Comparison of ENCODE assay signal across 17 cellular contexts in genomic region chr1:116755036-116755435, GRCh38. TPM values are rescaled to one million over a fixed set of nuclear protein-coding genes. Genes with fewer than 3 reads are reported as not detected.
DNase-seq lines count a peak whose midpoint lies in the region; ATAC-seq, FAIRE-seq and TF ChIP-seq lines count a peak whose summit lies in the region.
"Had no signal": no experiment of that assay in that cellular context is flagged by ENCODE, and none has a peak within 500 bp of the region (broad histone marks: within the 10 kb centered on the region; RNA-seq: fewer than 3 reads in every experiment).

No MANE protein-coding gene starts in this region.

- no TSS peak for BruUV-seq in Caco-2 (replicated peaks; lab: Mats Ljungman, UMichigan)

- CTCF ChIA-PET in CD4-positive, alpha-beta T cell (lab: Charles Lee), result interaction anchor here (0.6 to 4.1 kb wide), 7 partner anchors 9 to 72 kb away, joined by 3 to 33 read pairs (median 5); no protein-coding TSS in a partner anchor
- CTCF ChIA-PET in Caco-2 (lab: Charles Lee), result no interaction called here

- no peak for ATAC-seq in CD4-positive, alpha-beta T cell (ENCODE audit: poor library complexity)
- no peak for ATAC-seq in activated naive CD8-positive, alpha-beta T cell treated with anti-CD3 and anti-CD28 coated beads, Interleukin-2, amount 10 ng/mL, durations not matched to agents 7 days and 5 days (ENCODE audit: low read depth)
- ATAC-seq in natural killer cell (peak in 1 of 3 donors; percentile 13), HG02678 (IDR thresholded peaks at IDR 0.05; ENCODE audit: unreplicated experiment) (no peak)
- ATAC-seq: left cardiac atrium had no signal

- intact Hi-C loops in CD4-positive, alpha-beta T cell (cut with DNase I, micrococcal nuclease), result loop anchor here (1.0 to 10.0 kb wide), 3 partner anchors 10 to 850 kb away; partner anchors contain the start of gene TENT5C (in 1 of the 2)
- intact Hi-C loops in natural killer cell (cut with micrococcal nuclease), result no loop called here
- intact Hi-C loops in Caco-2 (cut with micrococcal nuclease; ENCODE audit: unreplicated experiment), result no loop called here

- DNase-seq in CD4-positive, alpha-beta T cell, result peak in 1 of 10 experiments; percentile 23
- no peak for DNase-seq in T-helper 2 cell treated with Interferon-gamma antibody and Interleukin-4, amounts not matched to agents 5 μg/mL and 100 μg/mL, for 36 hours (ENCODE audit: low spot score)
- DNase-seq in activated naive CD8-positive, alpha-beta T cell treated with anti-CD3 and anti-CD28 coated beads, Interleukin-2, amount 10 ng/mL, durations not matched to agents 7 days and 5 days, result peak; percentile 47
- DNase-seq in natural killer cell (no peak), Caco-2 (no peak), COR-L47 (lab: John Stamatoyannopoulos, UW) (no peak), H54 (ENCODE audit: insufficient read length, low spot score) (no peak)
- DNase-seq: left cardiac atrium, NCI-H446, nephron progenitor cell had no signal

- H3K27me3 Mint-ChIP-seq in CD4-positive, alpha-beta T cell, result no peaks in the 10 kb centered on the region
- H3K27me3 Mint-ChIP-seq in T-helper 2 cell treated with Interferon-gamma antibody and Interleukin-4, amounts not matched to agents 5 μg/mL and 100 μg/mL, for 36 hours (ENCODE audit: low read depth), result no peaks in the 10 kb centered on the region
- no peaks in the 10 kb centered on the region for H3K27me3 Mint-ChIP-seq in activated naive CD8-positive, alpha-beta T cell treated with anti-CD3 and anti-CD28 coated beads, Interleukin-2, amount 10 ng/mL, durations not matched to agents 7 days and 5 days
- H3K27me3 Mint-ChIP-seq in natural killer cell (ENCODE audit: low read depth in 2 of 2) (no peaks in the 10 kb centered on the region), Caco-2 (ENCODE audit: insufficient read depth, unreplicated experiment) (peaks cover 3% of the 10 kb centered on the region)

- H3K4me1 ChIP-seq in Caco-2, result no peaks in the 10 kb centered on the region
- H3K4me1 ChIP-seq: tibial nerve had no signal

- no peaks in the 10 kb centered on the region for H3K9me3 Mint-ChIP-seq in CD4-positive, alpha-beta T cell
- H3K9me3 Mint-ChIP-seq in T-helper 2 cell treated with Interferon-gamma antibody and Interleukin-4, amounts not matched to agents 5 μg/mL and 100 μg/mL, for 36 hours, result peaks cover 4% of the 10 kb centered on the region
- H3K9me3 Mint-ChIP-seq in activated naive CD8-positive, alpha-beta T cell treated with anti-CD3 and anti-CD28 coated beads, Interleukin-2, amount 10 ng/mL, durations not matched to agents 7 days and 5 days, result peaks cover 2% of the 10 kb centered on the region
- H3K9me3 Mint-ChIP-seq in natural killer cell (no peaks in the 10 kb centered on the region), Caco-2 (ENCODE audit: unreplicated experiment) (no peaks in the 10 kb centered on the region)

- TF ChIP-seq CTCF in CD4-positive, alpha-beta T cell (IDR thresholded peaks at IDR 0.05), result no peak
- TF ChIP-seq CTCF in natural killer cell (IDR thresholded peaks at IDR 0.05) (no peak), Caco-2 (IDR thresholded peaks at IDR 0.05; ENCODE audit: insufficient read depth in 1 of 2, low read depth in 1 of 2, low read length in 1 of 2, severe bottlenecking in 1 of 2, unreplicated experiment in 1 of 2) (no peak)

- no peak for FAIRE-seq in H54 (lab: Jason Lieb, UNC)
- FAIRE-seq: GM18507, GM19239 had no signal

- peak overlapping the region; percentile 97 for H3K4me3 Mint-ChIP-seq in CD4-positive, alpha-beta T cell
- H3K4me3 Mint-ChIP-seq in T-helper 2 cell treated with Interferon-gamma antibody and Interleukin-4, amounts not matched to agents 5 μg/mL and 100 μg/mL, for 36 hours, result peak overlapping the region; percentile 95
- peak overlapping the region; percentile 98 for H3K4me3 Mint-ChIP-seq in activated naive CD8-positive, alpha-beta T cell treated with anti-CD3 and anti-CD28 coated beads, Interleukin-2, amount 10 ng/mL, durations not matched to agents 7 days and 5 days
- H3K4me3 Mint-ChIP-seq in natural killer cell, result peak overlapping the region; percentile 92
- no peak overlapping the region for H3K4me3 Mint-ChIP-seq in Caco-2 (ENCODE audit: unreplicated experiment)
- H3K4me3 Mint-ChIP-seq: nephron progenitor cell had no signal

- H3K9me3 ChIP-seq in CD4-positive, alpha-beta T cell (ENCODE audit: control insufficient read depth, low read length), result no peaks in the 10 kb centered on the region
- H3K9me3 ChIP-seq in Caco-2, result no peaks in the 10 kb centered on the region
- H3K9me3 ChIP-seq: tibial nerve had no signal

- H3K27ac Mint-ChIP-seq in CD4-positive, alpha-beta T cell, result peak overlapping the region; percentile 99
- peak overlapping the region; percentile 90 for H3K27ac Mint-ChIP-seq in T-helper 2 cell treated with Interferon-gamma antibody and Interleukin-4, amounts not matched to agents 5 μg/mL and 100 μg/mL, for 36 hours
- H3K27ac Mint-ChIP-seq in activated naive CD8-positive, alpha-beta T cell treated with anti-CD3 and anti-CD28 coated beads, Interleukin-2, amount 10 ng/mL, durations not matched to agents 7 days and 5 days, result peak overlapping the region; percentile 97
- peak overlapping the region; percentile 91 to 92 for H3K27ac Mint-ChIP-seq in natural killer cell
- no peak overlapping the region for H3K27ac Mint-ChIP-seq in Caco-2 (ENCODE audit: unreplicated experiment)
- H3K27ac Mint-ChIP-seq: nephron progenitor cell had no signal

- POLR2A ChIA-PET in CD4-positive, alpha-beta T cell (lab: Charles Lee), result interaction anchor here (0.6 to 11.7 kb wide), 11 partner anchors 13 to 902 kb away, joined by 3 to 412 read pairs (median 13); partner anchors contain the start of gene TTF2
- POLR2A ChIA-PET in activated naive CD8-positive, alpha-beta T cell treated with anti-CD3 and anti-CD28 coated beads, Interleukin-2, amount 10 ng/mL, durations not matched to agents 7 days and 5 days (lab: Charles Lee), result interaction anchor here (1.1 to 10.3 kb wide), 10 partner anchors 12 to 305 kb away, joined by 3 to 196 read pairs (median 7); partner anchors contain the start of gene TTF2
- POLR2A ChIA-PET in Caco-2 (lab: Charles Lee), result no interaction called here

- no peaks in the 10 kb centered on the region for H3K27me3 ChIP-seq in CD4-positive, alpha-beta T cell (ENCODE audit: control insufficient read depth, insufficient read depth, low read length)
- no peaks in the 10 kb centered on the region for H3K27me3 ChIP-seq in Caco-2 (replicated peaks; ENCODE audit: control insufficient read depth, insufficient read depth, low read length)
- H3K27me3 ChIP-seq: tibial nerve had no signal

- peak overlapping the region; percentile 81 for H3K27ac ChIP-seq in CD4-positive, alpha-beta T cell (ENCODE audit: low read depth, low read length)

- no peaks in the 10 kb centered on the region for H3K36me3 ChIP-seq in Caco-2 (ENCODE audit: control insufficient read depth, insufficient read depth, low read length)
- H3K36me3 ChIP-seq: tibial nerve had no signal

- no peak overlapping the region for H3K4me3 ChIP-seq in Caco-2 (ENCODE audit: low read depth, low read length)

- H3K4me1 Mint-ChIP-seq in CD4-positive, alpha-beta T cell (ENCODE audit: low read depth), result peaks cover 60% of the 10 kb centered on the region
- H3K4me1 Mint-ChIP-seq in T-helper 2 cell treated with Interferon-gamma antibody and Interleukin-4, amounts not matched to agents 5 μg/mL and 100 μg/mL, for 36 hours (ENCODE audit: low read depth), result peaks cover 39% of the 10 kb centered on the region
- H3K4me1 Mint-ChIP-seq in activated naive CD8-positive, alpha-beta T cell treated with anti-CD3 and anti-CD28 coated beads, Interleukin-2, amount 10 ng/mL, durations not matched to agents 7 days and 5 days, result peaks cover 31% of the 10 kb centered on the region
- H3K4me1 Mint-ChIP-seq in natural killer cell, result peaks cover 41 to 48% of the 10 kb centered on the region in 2 donors
- H3K4me1 Mint-ChIP-seq in Caco-2 (ENCODE audit: low read depth, unreplicated experiment), result no peaks in the 10 kb centered on the region
- H3K4me1 Mint-ChIP-seq: nephron progenitor cell had no signal

- H3K36me3 Mint-ChIP-seq in CD4-positive, alpha-beta T cell (ENCODE audit: low read depth), result peaks cover 69% of the 10 kb centered on the region
- H3K36me3 Mint-ChIP-seq in T-helper 2 cell treated with Interferon-gamma antibody and Interleukin-4, amounts not matched to agents 5 μg/mL and 100 μg/mL, for 36 hours (ENCODE audit: low read depth), result peaks cover 61% of the 10 kb centered on the region
- peaks cover 47% of the 10 kb centered on the region for H3K36me3 Mint-ChIP-seq in activated naive CD8-positive, alpha-beta T cell treated with anti-CD3 and anti-CD28 coated beads, Interleukin-2, amount 10 ng/mL, durations not matched to agents 7 days and 5 days
- H3K36me3 Mint-ChIP-seq in natural killer cell, result peaks cover 1% of the 10 kb centered on the region
- no peaks in the 10 kb centered on the region for H3K36me3 Mint-ChIP-seq in Caco-2 (ENCODE audit: insufficient read depth, unreplicated experiment)

- TF ChIP-seq POLR2A in H54 (IDR thresholded peaks at IDR 0.05; ENCODE audit: low read depth, low read length), result no peak

RNA-seq across cellular contexts. Expression of gene CD2, which starts 0.8 kb away (rescaled TPM):
- total RNA-seq in CD4-positive, alpha-beta T cell, result 100 to 1,000 TPM; 150 to 151 TPM
- total RNA-seq in activated naive CD8-positive, alpha-beta T cell treated with anti-CD3 and anti-CD28 coated beads, Interleukin-2, amount 10 ng/mL, durations not matched to agents 7 days and 5 days, result 100 to 1,000 TPM; 227 to 229 TPM
- total RNA-seq in natural killer cell (10 to 100 TPM; 30.4 to 93.4 (median 60.8) TPM), Caco-2 (2022) (not detected in 2 replicates)
- total RNA-seq: dermis microvascular lymphatic vessel endothelial cell, renal cortical epithelial cell, SK-MEL-5 had no signal

Comparison
In these comparisons a context has a peak if more than half of its experiments do, and no peak if none do; other contexts are left out.
1. RNA of gene CD2, which starts 0.8 kb away (total RNA-seq): 227 to 229 TPM in activated naive CD8-positive, alpha-beta T cell treated with anti-CD3 and anti-CD28 coated beads, Interleukin-2, amount 10 ng/mL, durations not matched to agents 7 days and 5 days, 150 to 151 TPM in CD4-positive, alpha-beta T cell and 30.4 to 93.4 TPM in natural killer cell; not detected in Caco-2; every median in the first group is over 10 times any median in the second.
2. intact Hi-C loops: an anchor here in CD4-positive, alpha-beta T cell (1.0 to 10.0 kb wide); none called in natural killer cell and Caco-2.